18 cellular contexts compared by ENCODE assay signal in genomic region chr5:40266952-40267351, GRCh38.
DNase-seq lines count a peak whose midpoint lies in the region; ATAC-seq and TF ChIP-seq lines count a peak whose summit lies in the region.
"Had no signal": no experiment of that assay in that cellular context is flagged by ENCODE, and none has a peak within 500 bp of the region (broad histone marks: within the 10 kb centered on the region; RNA-seq: fewer than 3 reads in every experiment).

No MANE protein-coding gene starts in this region.

- H3K4me3 Mint-ChIP-seq in MCF 10A (ENCODE audit: unreplicated experiment), result no peak overlapping the region
- H3K4me3 Mint-ChIP-seq: B cell; CD8-positive, alpha-beta T cell; HFFc6 had no signal

- no peak overlapping the region for H3K9ac ChIP-seq in mammary epithelial cell (ENCODE audit: insufficient read depth, low read length)
- H3K9ac ChIP-seq: BLaER1 treated with 17β-estradiol and CSF1 and Interleukin-3, amounts not matched to agents 10 nM and 100 nM had no signal

- no peaks in the 10 kb centered on the region for H3K4me1 ChIP-seq in mammary epithelial cell (ENCODE audit: insufficient read depth, low read length)
- H3K4me1 ChIP-seq in RWPE2 (ENCODE audit: insufficient read depth, poor library complexity, severe bottlenecking), result no peaks in the 10 kb centered on the region
- H3K4me1 ChIP-seq: BLaER1 treated with 17β-estradiol and CSF1 and Interleukin-3, amounts not matched to agents 10 nM and 100 nM had no signal

- no peaks in the 10 kb centered on the region for H3K9me3 Mint-ChIP-seq in MCF 10A (ENCODE audit: unreplicated experiment)
- H3K9me3 Mint-ChIP-seq: CD8-positive, alpha-beta T cell; HFFc6 had no signal

- WGBS in mammary epithelial cell (ENCODE audit: low coverage, missing lambda C conversion rate), result 95% methylated on average over 2 of the region's 2 CpGs

- H3K27me3 ChIP-seq in mammary epithelial cell (ENCODE audit: insufficient read depth, low read length) (no peaks in the 10 kb centered on the region), RWPE2 (ENCODE audit: insufficient read depth, poor library complexity, severe bottlenecking) (no peaks in the 10 kb centered on the region)
- H3K27me3 ChIP-seq: BLaER1 treated with 17β-estradiol and CSF1 and Interleukin-3, amounts not matched to agents 10 nM and 100 nM had no signal

- H3K4me2 ChIP-seq in mammary epithelial cell (ENCODE audit: insufficient read depth, low read depth, low read length), result no peak overlapping the region
- H3K4me2 ChIP-seq: BLaER1 treated with 17β-estradiol and CSF1 and Interleukin-3, amounts not matched to agents 10 nM and 100 nM had no signal

- H3K27ac ChIP-seq in mammary epithelial cell (ENCODE audit: insufficient read depth, low read depth, low read length) (no peak overlapping the region), RWPE2 (ENCODE audit: poor library complexity, severe bottlenecking) (no peak overlapping the region)
- H3K27ac ChIP-seq: BLaER1 treated with 17β-estradiol and CSF1 and Interleukin-3, amounts not matched to agents 10 nM and 100 nM had no signal

- POLR2A ChIA-PET in MCF 10A (lab: Yijun Ruan, JAX), result no interaction called here

- TF ChIP-seq CTCF in mammary epithelial cell (conservative IDR thresholded peaks at IDR 0.05 in 1 of 2, IDR thresholded peaks at IDR 0.05 in 1 of 2; ENCODE audit: extremely low read depth in 1 of 2, insufficient read depth in 1 of 2, low read depth in 1 of 2, low read length in 2 of 2), result no peak
- TF ChIP-seq CTCF in MCF 10A (IDR thresholded peaks at IDR 0.05; ENCODE audit: unreplicated experiment), result no peak
- TF ChIP-seq CTCF in RWPE2 (IDR thresholded peaks at IDR 0.05; ENCODE audit: poor library complexity, severe bottlenecking), result no peak
- no peak for TF ChIP-seq CTCF in retinal pigment epithelial cell (conservative IDR thresholded peaks at IDR 0.05; ENCODE audit: low read depth, low read length)

- in situ Hi-C loops in mammary epithelial cell (cut with MboI; ENCODE audit: low sequenced_read_pairs in 2 of 2), result no loop called here

- no peaks in the 10 kb centered on the region for H3K79me2 ChIP-seq in mammary epithelial cell (ENCODE audit: insufficient read depth, low read length)

- 0 out of 3 replicates have a peak, but pooled peaks have one; percentile 44 for ATAC-seq in RWPE2 (ENCODE audit: low read depth)
- ATAC-seq in GM21717 (IDR thresholded peaks at IDR 0.05; ENCODE audit: unreplicated experiment), result no peak
- no peak for ATAC-seq in HG02763 (IDR thresholded peaks at IDR 0.05; ENCODE audit: unreplicated experiment)
- ATAC-seq: CD8-positive, alpha-beta T cell; HCT116 had no signal

- intact Hi-C loops in mammary epithelial cell (cut with micrococcal nuclease), result no loop called here
- intact Hi-C loops in MCF 10A (cut with micrococcal nuclease), result no loop called here

- H3K36me3 Mint-ChIP-seq in MCF 10A (ENCODE audit: insufficient read depth, unreplicated experiment), result no peaks in the 10 kb centered on the region
- H3K36me3 Mint-ChIP-seq: CD8-positive, alpha-beta T cell had no signal

- H3K27ac Mint-ChIP-seq in MCF 10A (ENCODE audit: low read depth, unreplicated experiment), result no peak overlapping the region
- H3K27ac Mint-ChIP-seq: B cell; CD8-positive, alpha-beta T cell; HFFc6 had no signal

- DNase-seq in mammary epithelial cell, result peak; percentile 55
- DNase-seq in MCF 10A (ENCODE audit: unreplicated experiment), result no peak
- no peak for DNase-seq in RWPE2 (ENCODE audit: low spot score)
- DNase-seq in amniotic epithelial cell (ENCODE audit: low read depth), result peak; percentile 18
- DNase-seq in retinal pigment epithelial cell (ENCODE audit: low read depth), result peak; percentile 32
- DNase-seq in NCI-H187 (lab: John Stamatoyannopoulos, UW), result no peak
- DNase-seq: Calu3; CD8-positive, alpha-beta T cell; DMS79 treated with DMSO at 0.1 percent for 48 hours; GF-D8; GOT3; H7; HFFc6 had no signal

- CTCF ChIA-PET in mammary epithelial cell (lab: Charles Lee; ENCODE audit: low non-redundant PET) (no interaction called here), MCF 10A (lab: Yijun Ruan, JAX) (interaction anchor here (0.9 kb wide), 1 partner anchor 164 kb away, joined by 3 read pairs; no protein-coding TSS in a partner anchor)

- H4K20me1 ChIP-seq in mammary epithelial cell (ENCODE audit: insufficient read depth, low read length), result no peaks in the 10 kb centered on the region
- H4K20me1 ChIP-seq: BLaER1 treated with 17β-estradiol and CSF1 and Interleukin-3, amounts not matched to agents 10 nM and 100 nM had no signal

- H3K9me3 ChIP-seq in mammary epithelial cell (replicated peaks; ENCODE audit: insufficient read depth, low read length), result no peaks in the 10 kb centered on the region
- H3K9me3 ChIP-seq in RWPE2 (ENCODE audit: severe bottlenecking), result no peaks in the 10 kb centered on the region
- H3K9me3 ChIP-seq: BLaER1 treated with 17β-estradiol and CSF1 and Interleukin-3, amounts not matched to agents 10 nM and 100 nM had no signal

- no peaks in the 10 kb centered on the region for H3K27me3 Mint-ChIP-seq in MCF 10A (ENCODE audit: insufficient read depth, unreplicated experiment)
- H3K27me3 Mint-ChIP-seq: B cell had no signal

- H3K4me1 Mint-ChIP-seq in MCF 10A (ENCODE audit: insufficient read depth, unreplicated experiment), result no peaks in the 10 kb centered on the region
- H3K4me1 Mint-ChIP-seq: B cell had no signal

- no peak overlapping the region for H2AFZ ChIP-seq in mammary epithelial cell (ENCODE audit: low read depth, low read length)

- no peak overlapping the region for H3K4me3 ChIP-seq in mammary epithelial cell (replicated peaks in 1 of 3; ENCODE audit: insufficient read depth in 1 of 3, low read depth in 2 of 3, low read length in 3 of 3)
- no peak overlapping the region for H3K4me3 ChIP-seq in RWPE2 (ENCODE audit: severe bottlenecking)
- no peak overlapping the region for H3K4me3 ChIP-seq in retinal pigment epithelial cell (ENCODE audit: low read length)
- H3K4me3 ChIP-seq: BLaER1 treated with 17β-estradiol and CSF1 and Interleukin-3, amounts not matched to agents 10 nM and 100 nM had no signal

- dilution Hi-C loops in mammary epithelial cell (cut with HindIII; ENCODE audit: low sequenced_read_pairs), result no loop called here

- no peaks in the 10 kb centered on the region for H3K36me3 ChIP-seq in mammary epithelial cell (ENCODE audit: insufficient read depth, low read length)
- H3K36me3 ChIP-seq in RWPE2 (ENCODE audit: low read depth), result no peaks in the 10 kb centered on the region
- H3K36me3 ChIP-seq: BLaER1 treated with 17β-estradiol and CSF1 and Interleukin-3, amounts not matched to agents 10 nM and 100 nM had no signal

- BruUV-seq in mammary epithelial cell (replicated peaks; lab: Mats Ljungman, UMichigan) (no TSS peak), MCF 10A (replicated peaks; lab: Mats Ljungman, UMichigan) (no TSS peak)

Comparison
In these comparisons a context has a peak if more than half of its experiments do, and no peak if none do; other contexts are left out.
1. DNase-seq: peak in mammary epithelial cell (single experiment), amniotic epithelial cell (single experiment) and retinal pigment epithelial cell (single experiment); none in MCF 10A (single experiment), RWPE2 (single experiment) and NCI-H187 (0 of 2).